Comparison of ENCODE assay signal across 34 cellular contexts in the genomic region with DNA sequence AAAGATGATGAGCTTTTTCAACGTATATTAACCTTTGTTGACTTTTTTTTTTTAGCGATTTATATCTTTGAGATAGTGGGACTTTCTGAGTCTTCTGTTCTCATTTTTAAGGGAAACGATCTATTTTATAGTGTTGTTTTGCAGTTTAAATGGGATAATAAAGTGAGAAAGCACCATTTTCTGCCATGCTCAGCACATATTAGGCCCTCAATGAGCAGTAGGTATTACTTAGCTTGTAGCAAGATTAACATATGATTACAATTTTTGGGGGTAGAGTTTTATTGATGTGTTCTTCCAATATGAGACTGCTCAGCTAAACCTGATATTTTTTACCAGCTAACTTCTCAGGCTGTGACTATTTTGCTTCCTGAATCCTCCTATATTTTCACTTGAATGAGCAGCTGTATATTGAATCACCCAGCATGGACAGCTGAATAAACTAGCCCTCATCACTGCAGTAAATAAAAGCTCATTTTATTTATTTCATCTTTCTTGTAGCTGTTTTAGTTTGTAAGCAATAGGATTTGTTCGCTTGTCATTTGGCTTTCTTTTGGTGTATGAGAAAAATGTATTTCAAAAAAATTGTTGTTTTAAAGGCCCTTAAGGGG. TPM values are rescaled to one million over a fixed set of nuclear protein-coding genes. Genes with fewer than 3 reads are reported as not detected.
A peak's percentile ranks its signal among the peaks of the same experiment; 100 is the strongest.
DNase-seq lines count a peak whose midpoint lies in the region; ATAC-seq, FAIRE-seq and TF ChIP-seq lines count a peak whose summit lies in the region.
"Had no signal": no experiment of that assay in that cellular context is flagged by ENCODE, and none has a peak within 500 bp of the region (broad histone marks: within the 10 kb centered on the region; RNA-seq: fewer than 3 reads in every experiment).

No MANE protein-coding gene starts in this region.

- no TSS peak for BruUV-seq in K562 (replicated peaks; lab: Mats Ljungman, UMichigan)

- H3K4me2 ChIP-seq in K562 (ENCODE audit: insufficient read depth, low read length) = no peak overlapping the region
- H3K4me2 ChIP-seq: hepatocyte, KMS-11 had no signal

- CTCF ChIA-PET in K562 (lab: Yijun Ruan, JAX; ENCODE audit: low intra/inter-chr PET ratio) = no interaction called here

- H3K36me3 ChIP-seq in K562 (ENCODE audit: control insufficient read depth, insufficient read depth, low read length) = no peaks in the 10 kb centered on the region
- H3K36me3 ChIP-seq: colonic mucosa, gastroesophageal sphincter, upper lobe of right lung had no signal

- no peaks in the 10 kb centered on the region for H4K20me1 ChIP-seq in K562 (replicated peaks; ENCODE audit: control insufficient read depth, insufficient read depth, low read length)

- H3K79me2 ChIP-seq in K562 (ENCODE audit: control insufficient read depth, insufficient read depth, low read length) = no peaks in the 10 kb centered on the region; the same call in 1 of the 3 replicates

- H3K9ac ChIP-seq in K562 (ENCODE audit: insufficient read depth in 1 of 2, low read depth in 2 of 2, low read length in 2 of 2) = no peak overlapping the region
- H3K9ac ChIP-seq: KMS-11 had no signal

- peak; percentile 2 for DNase-seq in NCI-H2029 treated with DMSO at 0.1 percent for 48 hours (lab: John Stamatoyannopoulos, UW)
- DNase-seq in NCI-H2029 (lab: John Stamatoyannopoulos, UW) = no peak
- peak; percentile 49 for DNase-seq in NCI-H69 (lab: John Stamatoyannopoulos, UW)
- no peak for DNase-seq in K562 (ENCODE audit: extremely low read depth in 1 of 4, low spot score in 3 of 4)
- no peak for DNase-seq in substantia nigra (lab: John Stamatoyannopoulos, UW)
- no peak for DNase-seq in 8988T
- no peak for DNase-seq in DMS 273 treated with DMSO at 0.1 percent for 48 hours (lab: John Stamatoyannopoulos, UW)
- DNase-seq: activated CD4-positive, alpha-beta T cell treated with anti-CD3 and anti-CD28 coated beads for 36 hours; activated CD8-positive, alpha-beta memory T cell treated with anti-CD3 and anti-CD28 coated beads, Interleukin-2, amount 50 U/mL, for 48 hours; activated CD8-positive, alpha-beta T cell treated with anti-CD3 and anti-CD28 coated beads for 36 hours; activated naive CD4-positive, alpha-beta T cell treated with anti-CD3 and anti-CD28 coated beads, Interleukin-2, amount 50 U/mL, for 16 hours; amniotic stem cell; colonic mucosa; effector CD8-positive, alpha-beta T cell; EL; kidney glomerular epithelial cell; MM.1S; NCI-H1417 treated with DMSO at 0.1 percent for 48 hours; NCI-H446 treated with DMSO at 0.1 percent for 48 hours; nephron progenitor cell; stimulated activated naive B cell treated with anti-CD40 and anti-IgM and Interleukin-4, amounts not matched to agents 10 μg/mL and 1 μg/mL and 100 μg/mL, for 72 hours; upper lobe of right lung had no signal

- H3K9me1 ChIP-seq in K562 (ENCODE audit: control insufficient read depth, insufficient read depth, low read length) = no peaks in the 10 kb centered on the region

- intact Hi-C loops in K562 (cut with micrococcal nuclease) = no loop called here

- no peaks in the 10 kb centered on the region for H3K27me3 ChIP-seq in K562 (ENCODE audit: control insufficient read depth in 2 of 2, insufficient read depth in 2 of 2, low read length in 2 of 2)
- H3K27me3 ChIP-seq: colonic mucosa, gastroesophageal sphincter, hepatocyte, upper lobe of right lung had no signal

- H2AFZ ChIP-seq in K562 (ENCODE audit: low read depth, low read length) = no peak overlapping the region
- H2AFZ ChIP-seq: hepatocyte had no signal

- POLR2A ChIA-PET in K562 (lab: Yijun Ruan, JAX) = no interaction called here

- H3K4me3 ChIP-seq in K562 = no peak overlapping the region
- H3K4me3 ChIP-seq: colonic mucosa, gastroesophageal sphincter, GM12878, hepatocyte, upper lobe of right lung had no signal

- no peaks in the 10 kb centered on the region for H3K9me3 ChIP-seq in K562 (replicated peaks; ENCODE audit: control insufficient read depth, insufficient read depth, low read depth, low read length)
- H3K9me3 ChIP-seq: colonic mucosa, gastroesophageal sphincter, upper lobe of right lung had no signal

- no peak for TF ChIP-seq POLR2A in K562 (conservative IDR thresholded peaks at IDR 0.05)

- WGBS in K562 (ENCODE audit: insufficient coverage, low coverage, missing lambda C conversion rate) = 20% methylated on average over 4 of the region's 4 CpGs

- TF ChIP-seq EP300 in K562 (IDR thresholded peaks at IDR 0.05; ENCODE audit: low read length) = no peak

- ATAC-seq in K562 (no peak), HG02588 (IDR thresholded peaks at IDR 0.05; ENCODE audit: unreplicated experiment) (no peak)
- ATAC-seq: activated CD4-positive, alpha-beta T cell treated with anti-CD3 and anti-CD28 coated beads for 36 hours; activated CD8-positive, alpha-beta T cell treated with anti-CD3 and anti-CD28 coated beads for 36 hours; gastroesophageal sphincter; GM12878; Right ventricle myocardium inferior; stimulated activated naive B cell treated with anti-CD40 and anti-IgM and Interleukin-4, amounts not matched to agents 10 μg/mL and 1 μg/mL and 100 μg/mL, for 72 hours; upper lobe of right lung had no signal

- TF ChIP-seq RAD21 in K562 (CRISPR knock-in tag; conservative IDR thresholded peaks at IDR 0.05 in 1 of 2, IDR thresholded peaks at IDR 0.05 in 1 of 2) = no peak

- no peak for FAIRE-seq in K562 (lab: Jason Lieb, UNC)
- FAIRE-seq: bronchial epithelial cell, D721Med, GM12878 had no signal

- TF ChIP-seq CTCF in K562 (IDR thresholded peaks at IDR 0.05 in 2 of 3, conservative IDR thresholded peaks at IDR 0.05 in 1 of 3; ENCODE audit: insufficient read depth in 2 of 3, low read depth in 1 of 3, low read length in 3 of 3) = no peak

- in situ Hi-C loops in K562 (cut with MboI) = no loop called here

- no peak overlapping the region for H3K27ac ChIP-seq in K562 (ENCODE audit: extremely low read depth, low read depth, low read length)
- peak overlapping the region; percentile 32 for H3K27ac ChIP-seq in substantia nigra (ENCODE audit: low read depth, low read length, poor library complexity, severe bottlenecking)
- H3K27ac ChIP-seq: colonic mucosa, gastroesophageal sphincter, hepatocyte, KMS-11, upper lobe of right lung had no signal

- H3K4me1 ChIP-seq in K562 (replicated peaks in 1 of 2; ENCODE audit: control insufficient read depth in 2 of 2, insufficient read depth in 2 of 2, low read length in 2 of 2) = no peaks in the 10 kb centered on the region
- H3K4me1 ChIP-seq: colonic mucosa, gastroesophageal sphincter, upper lobe of right lung had no signal

TF ChIP-seq in K562, 482 proteins besides CTCF, POLR2A, EP300 and RAD21:
- TF ChIP-seq RBM17 (IDR thresholded peaks at IDR 0.05; ENCODE audit: borderline replicate concordance, low read depth, low read length) (no peak), ZNF316 (IDR thresholded peaks at IDR 0.05) (peak; percentile 4; the same call in 1 of the 2 replicates)

RNA-seq across cellular contexts. Expression of a gene that starts 43.7 kb away (rescaled TPM):
- 18.9 and 22.2 TPM in 2 replicates for total RNA-seq in K562 (2011; cell fraction: chromatin; rRNA removed; ENCODE audit: low replicate concordance)
- 10.5 and 12.2 TPM in 2 replicates for total RNA-seq in K562 (2011; cell fraction: nucleolus; rRNA removed)
- 17.8 and 20.5 TPM in 2 replicates for total RNA-seq in K562 (2011; cell fraction: nucleoplasm; rRNA removed)
- total RNA-seq in K562 (2014; rRNA removed) (4.4 and 5.1 TPM in 2 replicates), K562 (2014; rRNA removed; fragmentation: Illumina TruSeq; extraction: Trizol) (9.3 and 10.2 TPM in 2 replicates), K562 (2015; rRNA removed; fragmentation: Illumina TruSeq; extraction: Trizol) (10.0 and 10.7 TPM in 2 replicates), K562 (2021) (6.0 and 7.5 TPM in 2 replicates)
- polyA plus RNA-seq in K562 (2011; rRNA removed) (0.49 and 7.5 TPM in 2 replicates), K562 (2014; fragmentation: Illumina TruSeq; extraction: Trizol) (7.3 and 7.4 TPM in 2 replicates), K562 (2014; fragmentation: Nextera tagmentation; extraction: Ambion mirVana) (1 to 10 TPM; 5.4 to 5.9 TPM), K562 (2014; rRNA removed) (3.0 and 6.2 TPM in 2 replicates)
- polyA plus RNA-seq in K562 (2011; cell fraction: cytosol; rRNA removed) = 0.31 and 3.7 TPM in 2 replicates
- 0.27 and 5.1 TPM in 2 replicates for polyA plus RNA-seq in K562 (2011; cell fraction: nucleus; rRNA removed)
- 5.6 and 6.9 TPM in 2 replicates for polyA plus RNA-seq in K562 (2012)
- 0.81 and 17.9 TPM in 2 replicates for polyA minus RNA-seq in K562 (2011; rRNA and poly(A)+ RNA removed)
- polyA minus RNA-seq in K562 (2011; cell fraction: cytosol; rRNA and poly(A)+ RNA removed) = 0.27 and 9.7 TPM in 2 replicates
- 1.00 and 8.2 TPM in 2 replicates for polyA minus RNA-seq in K562 (2011; cell fraction: nucleus; rRNA and poly(A)+ RNA removed)
- total RNA-seq: A172; activated T-helper 2 cell treated with anti-CD3 and anti-CD28 coated beads, Interferon-gamma antibody, Interleukin-2, Interleukin-4, amounts not matched to agents 10 μg/mL and 5 μg/mL and 100 μg/mL, durations not matched to agents 14 hours and 24 hours and 36 hours; lung microvascular endothelial cell; osteocyte; Right ventricle myocardium inferior had no signal

Comparison
In these comparisons a context has a peak if more than half of its experiments do, and no peak if none do; other contexts are left out.
1. DNase-seq: peak in NCI-H2029 treated with DMSO at 0.1 percent for 48 hours (single experiment) and NCI-H69 (single experiment); none in NCI-H2029 (single experiment), K562 (0 of 4), substantia nigra (0 of 49), 8988T (single experiment) and DMS 273 treated with DMSO at 0.1 percent for 48 hours (single experiment).